ENCODE assay signal across 1 cellular context in genomic region chr5:106321242-106321641, GRCh38.
TF ChIP-seq lines count a peak whose summit lies in the region.

No MANE protein-coding gene starts in this region.

TF ChIP-seq in WTC11, 78 proteins besides CTCF, POLR2A, EP300 and RAD21 (continued from another document):
- TF ChIP-seq ZNF281 (CRISPR knock-in tag; IDR thresholded peaks at IDR 0.05) = no peak
- no peak for TF ChIP-seq RORB (CRISPR knock-in tag; IDR thresholded peaks at IDR 0.05)
- no peak for TF ChIP-seq CDX4 (CRISPR knock-in tag; IDR thresholded peaks at IDR 0.05; ENCODE audit: borderline replicate concordance)
- no peak for TF ChIP-seq GABPB1 (CRISPR knock-in tag; IDR thresholded peaks at IDR 0.05)
- TF ChIP-seq CREM (CRISPR knock-in tag; IDR thresholded peaks at IDR 0.05) = no peak
- TF ChIP-seq ATF3 (CRISPR knock-in tag; conservative IDR thresholded peaks at IDR 0.05) = no peak
- TF ChIP-seq, protein P1, sequence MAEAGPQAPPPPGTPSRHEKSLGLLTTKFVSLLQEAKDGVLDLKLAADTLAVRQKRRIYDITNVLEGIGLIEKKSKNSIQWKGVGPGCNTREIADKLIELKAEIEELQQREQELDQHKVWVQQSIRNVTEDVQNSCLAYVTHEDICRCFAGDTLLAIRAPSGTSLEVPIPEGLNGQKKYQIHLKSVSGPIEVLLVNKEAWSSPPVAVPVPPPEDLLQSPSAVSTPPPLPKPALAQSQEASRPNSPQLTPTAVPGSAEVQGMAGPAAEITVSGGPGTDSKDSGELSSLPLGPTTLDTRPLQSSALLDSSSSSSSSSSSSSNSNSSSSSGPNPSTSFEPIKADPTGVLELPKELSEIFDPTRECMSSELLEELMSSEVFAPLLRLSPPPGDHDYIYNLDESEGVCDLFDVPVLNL (CRISPR knock-in tag; IDR thresholded peaks at IDR 0.05; ENCODE audit: borderline replicate concordance, low read depth) = no peak
- no peak for TF ChIP-seq TEAD1 (CRISPR knock-in tag; IDR thresholded peaks at IDR 0.05)
- no peak for TF ChIP-seq NR2C2 (CRISPR knock-in tag; IDR thresholded peaks at IDR 0.05)
- TF ChIP-seq ESRRA (CRISPR knock-in tag; IDR thresholded peaks at IDR 0.05; ENCODE audit: borderline replicate concordance) = no peak
